ENCODE assay signal across 26 cellular contexts in genomic region chr11:45384016-45384415, GRCh38.
"Had no signal": no experiment of that assay in that cellular context is flagged by ENCODE, and none has a peak within 500 bp of the region (broad histone marks: within the 10 kb centered on the region; RNA-seq: fewer than 3 reads in every experiment).

No MANE protein-coding gene starts in this region.

- H3K4me3 Mint-ChIP-seq: dendritic cell treated with granulocyte-macrophage colony-stimulating factor and Interleukin-4, amounts not matched to agents 40 ng/mL and 50 ng/mL, for 4 days; endodermal cell; memory B cell; natural killer cell; neural progenitor cell; stimulated activated effector memory CD8-positive, alpha-beta T cell treated with anti-CD3 and anti-CD28 coated beads, Interleukin-12 subunit alpha, Interleukin-12 subunit beta, amount 100 ng/mL, for 72 hours had no signal

- H3K9me3 Mint-ChIP-seq: dendritic cell treated with granulocyte-macrophage colony-stimulating factor and Interleukin-4, amounts not matched to agents 40 ng/mL and 50 ng/mL, for 4 days; endodermal cell; natural killer cell; neural progenitor cell; stimulated activated effector memory CD8-positive, alpha-beta T cell treated with anti-CD3 and anti-CD28 coated beads, Interleukin-12 subunit alpha, Interleukin-12 subunit beta, amount 100 ng/mL, for 72 hours had no signal

- H3K4me1 Mint-ChIP-seq: endodermal cell had no signal

- H3K4me1 ChIP-seq: colonic mucosa, gastrocnemius medialis, psoas muscle, sigmoid colon, thyroid gland had no signal

- ATAC-seq: esophagus mucosa; gastrocnemius medialis; left lobe of liver; natural killer cell; psoas muscle; stimulated activated effector memory CD8-positive, alpha-beta T cell treated with anti-CD3 and anti-CD28 coated beads, Interleukin-12 subunit alpha, Interleukin-12 subunit beta, amount 100 ng/mL, for 72 hours had no signal

- H3K27me3 ChIP-seq: colonic mucosa, hepatocyte, neural progenitor cell, thyroid gland had no signal

- H3K27ac ChIP-seq: colonic mucosa, epithelial cell of prostate, gastrocnemius medialis, heart left ventricle, hepatocyte, neural progenitor cell, psoas muscle, sigmoid colon, stomach, thyroid gland had no signal

- H3K36me3 Mint-ChIP-seq: memory B cell; natural killer cell; neural progenitor cell; stimulated activated effector memory CD8-positive, alpha-beta T cell treated with anti-CD3 and anti-CD28 coated beads, Interleukin-12 subunit alpha, Interleukin-12 subunit beta, amount 100 ng/mL, for 72 hours had no signal

- DNase-seq: colonic mucosa; effector CD8-positive, alpha-beta T cell; endodermal cell; foreskin fibroblast; gastrocnemius medialis; heart left ventricle; kidney; natural killer cell; psoas muscle; right cardiac atrium; sigmoid colon; stimulated activated CD4-positive, alpha-beta T cell treated with anti-CD3 and anti-CD28 coated beads, Interleukin-2, amount 100 ng/mL, for 24 hours; stimulated activated CD4-positive, alpha-beta T cell treated with anti-CD3 and anti-CD28 coated beads, Interleukin-4, amount 100 ng/mL, for 24 hours; stimulated activated naive CD4-positive, alpha-beta T cell treated with Interleukin-2 at 50 U/mL for 16 hours; stomach; thyroid gland; trophoblast cell had no signal

- H3K4me3 ChIP-seq: colonic mucosa, gastrocnemius medialis, heart left ventricle, hepatocyte, lung, neural progenitor cell, psoas muscle, sigmoid colon, stomach, thyroid gland had no signal

- H3K9me3 ChIP-seq: colonic mucosa, gastrocnemius medialis, heart left ventricle, psoas muscle, sigmoid colon, thyroid gland had no signal

- H3K36me3 ChIP-seq: colonic mucosa, gastrocnemius medialis, heart left ventricle, neural progenitor cell, sigmoid colon, stomach, thyroid gland had no signal

- H3K27ac Mint-ChIP-seq: dendritic cell treated with granulocyte-macrophage colony-stimulating factor and Interleukin-4, amounts not matched to agents 40 ng/mL and 50 ng/mL, for 4 days; endodermal cell; memory B cell; natural killer cell; neural progenitor cell; stimulated activated effector memory CD8-positive, alpha-beta T cell treated with anti-CD3 and anti-CD28 coated beads, Interleukin-12 subunit alpha, Interleukin-12 subunit beta, amount 100 ng/mL, for 72 hours had no signal
